Comparison of ENCODE assay signal across 1 cellular context in the genomic region with DNA sequence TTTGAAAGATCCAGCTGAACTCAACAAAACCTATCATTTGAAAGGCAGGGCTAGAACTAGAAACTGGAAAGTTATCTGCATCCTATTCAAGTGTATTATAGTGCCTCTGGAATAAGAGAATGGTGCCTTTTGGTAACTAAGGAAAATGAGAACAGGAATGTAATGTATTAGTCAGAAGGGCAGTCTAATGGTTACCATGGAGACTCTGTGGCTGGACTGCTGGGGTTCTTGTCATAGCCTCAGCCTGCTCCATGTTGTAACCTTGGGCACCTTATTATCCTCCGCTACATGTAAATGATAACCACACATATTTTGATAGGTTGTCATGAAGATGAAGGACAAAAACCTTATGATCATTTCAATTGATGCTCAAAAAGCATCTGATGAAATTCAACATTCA.
TF ChIP-seq lines count a peak whose summit lies in the region.

No MANE protein-coding gene starts in this region.

TF ChIP-seq in IMR-90, 13 proteins besides CTCF, POLR2A, EP300 and RAD21:
- TF ChIP-seq BHLHE40 (IDR thresholded peaks at IDR 0.05; ENCODE audit: low read depth, low read length) (no peak), MAFK (IDR thresholded peaks at IDR 0.05; ENCODE audit: low read depth, low read length) (no peak), MXI1 (IDR thresholded peaks at IDR 0.05; ENCODE audit: borderline replicate concordance, low read depth, low read length) (no peak), CEBPB (IDR thresholded peaks at IDR 0.05; ENCODE audit: low read depth, low read length) (no peak), NFE2L2 (IDR thresholded peaks at IDR 0.05; ENCODE audit: low read depth, low read length) (no peak)
- TF ChIP-seq, protein P1, sequence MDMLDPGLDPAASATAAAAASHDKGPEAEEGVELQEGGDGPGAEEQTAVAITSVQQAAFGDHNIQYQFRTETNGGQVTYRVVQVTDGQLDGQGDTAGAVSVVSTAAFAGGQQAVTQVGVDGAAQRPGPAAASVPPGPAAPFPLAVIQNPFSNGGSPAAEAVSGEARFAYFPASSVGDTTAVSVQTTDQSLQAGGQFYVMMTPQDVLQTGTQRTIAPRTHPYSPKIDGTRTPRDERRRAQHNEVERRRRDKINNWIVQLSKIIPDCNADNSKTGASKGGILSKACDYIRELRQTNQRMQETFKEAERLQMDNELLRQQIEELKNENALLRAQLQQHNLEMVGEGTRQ (IDR thresholded peaks at IDR 0.05; ENCODE audit: low read depth, low read length): no peak
TF ChIP-seq in IMR-90: peak in this region for 0.
